1 cellular context compared by ENCODE assay signal in the genomic region with DNA sequence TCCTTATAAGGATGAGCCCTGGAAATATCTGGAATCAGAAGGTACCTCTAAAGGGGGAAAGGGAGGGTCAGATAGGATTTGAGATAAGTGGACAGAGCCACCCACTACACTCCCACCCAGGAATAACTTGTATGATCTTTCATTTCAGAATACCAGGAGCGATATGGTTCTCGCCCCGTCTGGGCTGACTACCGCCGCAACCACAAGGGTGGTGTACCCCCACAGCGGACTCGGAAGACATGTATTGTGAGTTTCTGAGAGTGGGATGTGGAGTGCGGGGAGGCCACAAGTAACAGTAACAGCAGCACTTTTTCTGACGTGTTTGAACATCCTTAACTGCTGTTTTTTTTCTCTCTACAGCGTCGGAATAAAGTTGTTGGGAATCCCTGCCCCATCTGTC.
TF ChIP-seq lines count a peak whose summit lies in the region.

No MANE protein-coding gene starts in this region.

TF ChIP-seq in GM12878, 131 proteins besides CTCF, POLR2A, EP300 and RAD21:
- TF ChIP-seq PAX5 (IDR thresholded peaks at IDR 0.05; ENCODE audit: borderline replicate concordance, low read depth, low read length): no peak
- TF ChIP-seq MEF2A (IDR thresholded peaks at IDR 0.05; ENCODE audit: insufficient read depth, low read depth, low read length): no peak
- no peak for TF ChIP-seq ZNF274 (IDR thresholded peaks at IDR 0.05; ENCODE audit: insufficient read depth, insufficient read length)
- TF ChIP-seq, protein P1, sequence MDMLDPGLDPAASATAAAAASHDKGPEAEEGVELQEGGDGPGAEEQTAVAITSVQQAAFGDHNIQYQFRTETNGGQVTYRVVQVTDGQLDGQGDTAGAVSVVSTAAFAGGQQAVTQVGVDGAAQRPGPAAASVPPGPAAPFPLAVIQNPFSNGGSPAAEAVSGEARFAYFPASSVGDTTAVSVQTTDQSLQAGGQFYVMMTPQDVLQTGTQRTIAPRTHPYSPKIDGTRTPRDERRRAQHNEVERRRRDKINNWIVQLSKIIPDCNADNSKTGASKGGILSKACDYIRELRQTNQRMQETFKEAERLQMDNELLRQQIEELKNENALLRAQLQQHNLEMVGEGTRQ (IDR thresholded peaks at IDR 0.05; ENCODE audit: borderline replicate concordance, low read depth, low read length): no peak
- TF ChIP-seq NFIC (IDR thresholded peaks at IDR 0.05; ENCODE audit: low read depth, low read length): no peak
- TF ChIP-seq, protein P2, sequence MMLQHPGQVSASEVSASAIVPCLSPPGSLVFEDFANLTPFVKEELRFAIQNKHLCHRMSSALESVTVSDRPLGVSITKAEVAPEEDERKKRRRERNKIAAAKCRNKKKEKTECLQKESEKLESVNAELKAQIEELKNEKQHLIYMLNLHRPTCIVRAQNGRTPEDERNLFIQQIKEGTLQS (IDR thresholded peaks at IDR 0.05; ENCODE audit: borderline replicate concordance, extremely low read depth, low read depth, low read length): no peak
- no peak for TF ChIP-seq KDM1A (IDR thresholded peaks at IDR 0.05; ENCODE audit: borderline replicate concordance)
- TF ChIP-seq IKZF2 (IDR thresholded peaks at IDR 0.05): no peak
- TF ChIP-seq CBX5 (IDR thresholded peaks at IDR 0.05; ENCODE audit: low read depth): no peak
- no peak for TF ChIP-seq SUPT20H (IDR thresholded peaks at IDR 0.05; ENCODE audit: borderline replicate concordance, control insufficient read depth, low read depth, low read length)
